In the genomic region with DNA sequence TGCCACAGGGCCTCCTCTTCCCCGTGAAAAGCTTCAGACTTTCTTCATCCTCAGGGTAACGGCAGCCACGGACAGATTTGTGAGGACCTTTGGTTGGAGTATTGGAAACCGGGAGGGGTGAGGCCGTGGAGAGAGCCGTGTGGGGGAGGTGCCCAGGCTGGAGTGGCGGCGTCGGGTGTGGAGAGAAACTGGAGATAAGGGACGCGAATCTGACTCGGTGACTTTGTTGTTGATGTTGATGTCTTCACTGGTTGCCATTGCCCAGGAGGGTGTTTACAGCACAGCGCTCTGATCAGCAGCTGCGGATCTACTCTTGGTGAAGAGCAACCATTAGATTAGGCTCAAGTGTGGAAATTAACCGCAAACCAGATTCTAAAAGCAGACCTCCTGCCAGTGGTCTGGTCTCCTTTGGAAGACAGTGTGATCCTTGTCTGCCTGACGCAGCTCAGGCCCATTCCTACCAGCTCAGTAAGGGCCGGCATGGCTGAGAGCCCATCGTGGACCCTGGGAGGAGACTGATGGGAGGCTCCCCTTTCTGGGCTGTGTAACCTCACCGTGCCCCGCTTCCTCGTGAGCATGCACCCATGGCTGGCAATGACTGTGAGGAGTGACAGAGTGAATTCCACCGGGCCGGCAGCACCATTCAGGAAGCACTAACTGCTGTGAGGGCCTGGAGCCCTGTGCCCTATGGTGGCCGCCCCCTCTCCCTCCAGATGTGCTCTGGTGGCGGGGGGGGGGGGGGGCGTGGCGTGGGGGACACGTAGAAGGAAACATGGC, we compare ENCODE assay signal across 8 cellular contexts.
DNase-seq lines count a peak whose midpoint lies in the region; ATAC-seq, FAIRE-seq and TF ChIP-seq lines count a peak whose summit lies in the region.

No MANE protein-coding gene starts in this region.

- no peaks in the 10 kb centered on the region for H3F3A ChIP-seq in neural progenitor cell (ENCODE audit: low read depth)

- no peaks in the 10 kb centered on the region for H3K9me3 Mint-ChIP-seq in neural progenitor cell

- no TSS peak for BruUV-seq in OCI-LY7 (replicated peaks; lab: Mats Ljungman, UMichigan)

- intact Hi-C loops in esophagus muscularis mucosa (cut with DNase I) (no loop called here), OCI-LY7 (cut with micrococcal nuclease; ENCODE audit: unreplicated experiment) (no loop called here)

- peaks cover 8% of the 10 kb centered on the region for H3K27me3 Mint-ChIP-seq in neural progenitor cell (ENCODE audit: insufficient read depth, low read depth)

- POLR2A ChIA-PET in OCI-LY7 (lab: Charles Lee), result interaction anchor here (0.6 to 0.7 kb wide), 2 partner anchors 8 to 784 kb away, joined by 3 to 5 read pairs; no protein-coding TSS in a partner anchor

- H3K9me3 ChIP-seq in MG63 (no peaks in the 10 kb centered on the region), esophagus muscularis mucosa (no peaks in the 10 kb centered on the region), neural progenitor cell (ENCODE audit: low read depth) (no peaks in the 10 kb centered on the region), OCI-LY7 (ENCODE audit: low read length) (no peaks in the 10 kb centered on the region)

- CTCF ChIA-PET in OCI-LY7 (lab: Charles Lee; ENCODE audit: unreplicated experiment), result no interaction called here

- H3K79me2 ChIP-seq in neural progenitor cell (ENCODE audit: low read depth) (no peaks in the 10 kb centered on the region), OCI-LY7 (ENCODE audit: insufficient read depth, low read depth, low read length) (no peaks in the 10 kb centered on the region)

- TF ChIP-seq EP300 in esophagus muscularis mucosa (IDR thresholded peaks at IDR 0.05), result peak; percentile 35

- DNase-seq in Ammon's horn (ENCODE audit: low spot score) (peak; percentile 48), MG63 (peak; percentile 40), esophagus muscularis mucosa (ENCODE audit: extremely low spot score) (no peak), neural progenitor cell (ENCODE audit: low spot score) (no peak), cerebellar cortex (ENCODE audit: low spot score) (no peak), OCI-LY7 (ENCODE audit: low spot score) (no peak), RCC 7860 (ENCODE audit: low spot score) (no peak)

- TF ChIP-seq POLR2A in esophagus muscularis mucosa (IDR thresholded peaks at IDR 0.05; ENCODE audit: low read depth), result no peak

- H3K9ac ChIP-seq in neural progenitor cell, result no peak overlapping the region

- H3K27me3 ChIP-seq in MG63 (no peaks in the 10 kb centered on the region), esophagus muscularis mucosa (no peaks in the 10 kb centered on the region), neural progenitor cell (no peaks in the 10 kb centered on the region)

- peaks cover 70 to 90% (median 87%) of the 10 kb centered on the region in 4 donors for H3K4me1 ChIP-seq in esophagus muscularis mucosa
- no peaks in the 10 kb centered on the region for H3K4me1 ChIP-seq in neural progenitor cell
- H3K4me1 ChIP-seq in OCI-LY7 (ENCODE audit: insufficient read depth, low read length, poor library complexity, severe bottlenecking), result no peaks in the 10 kb centered on the region

- no peaks in the 10 kb centered on the region for H3K36me3 ChIP-seq in MG63
- no peaks in the 10 kb centered on the region for H3K36me3 ChIP-seq in esophagus muscularis mucosa
- H3K36me3 ChIP-seq in neural progenitor cell, result no peaks in the 10 kb centered on the region
- no peaks in the 10 kb centered on the region for H3K36me3 ChIP-seq in OCI-LY7 (ENCODE audit: insufficient read depth, low read length)

- no peak overlapping the region for H3K4me3 Mint-ChIP-seq in neural progenitor cell

- H3K4me2 ChIP-seq in neural progenitor cell, result no peak overlapping the region
- no peak overlapping the region for H3K4me2 ChIP-seq in OCI-LY7 (ENCODE audit: low read length)

- no peak for TF ChIP-seq CTCF in esophagus muscularis mucosa (IDR thresholded peaks at IDR 0.05)
- no peak for TF ChIP-seq CTCF in neural progenitor cell (IDR thresholded peaks at IDR 0.05)
- TF ChIP-seq CTCF in OCI-LY7 (conservative IDR thresholded peaks at IDR 0.05; ENCODE audit: low read length), result no peak

- H3K9me2 ChIP-seq in OCI-LY7 (ENCODE audit: insufficient read depth, low read length), result no peaks in the 10 kb centered on the region

- peaks cover 14% of the 10 kb centered on the region for H4K20me1 ChIP-seq in neural progenitor cell (ENCODE audit: low read depth)
- no peaks in the 10 kb centered on the region for H4K20me1 ChIP-seq in OCI-LY7 (ENCODE audit: insufficient read depth, low read length)

- H2AFZ ChIP-seq in neural progenitor cell (replicated peaks) (no peak overlapping the region), OCI-LY7 (ENCODE audit: low read length) (no peak overlapping the region)

- 30% methylated on average over 21 of the region's 28 CpGs for WGBS in esophagus muscularis mucosa

- no peak for FAIRE-seq in RCC 7860 (lab: Jason Lieb, UNC)

- H3K4me3 ChIP-seq in MG63 (no peak overlapping the region), esophagus muscularis mucosa (peak overlapping the region; percentile 25 to 37 (median 34)), neural progenitor cell (no peak overlapping the region), OCI-LY7 (ENCODE audit: low read depth, low read length, poor library complexity, severe bottlenecking) (no peak overlapping the region)

- no peaks in the 10 kb centered on the region for H3K36me3 Mint-ChIP-seq in neural progenitor cell

- H3K27ac ChIP-seq in esophagus muscularis mucosa (replicated peaks in 1 of 4) (peak overlapping the region; percentile 92 to 98 (median 96)), neural progenitor cell (no peak overlapping the region), OCI-LY7 (ENCODE audit: low read depth, low read length, poor library complexity, severe bottlenecking) (no peak overlapping the region)

- no peak for ATAC-seq in GM21526 (IDR thresholded peaks at IDR 0.05; ENCODE audit: low FRiP score, unreplicated experiment)

- peaks cover 35% of the 10 kb centered on the region for H3K4me1 Mint-ChIP-seq in neural progenitor cell

- H3K27ac Mint-ChIP-seq in neural progenitor cell, result peak overlapping the region; percentile 11

Comparison
In these comparisons a context has a peak if more than half of its experiments do, and no peak if none do; other contexts are left out.
1. DNase-seq: peak in Ammon's horn (single experiment) and MG63 (single experiment); none in esophagus muscularis mucosa (single experiment), neural progenitor cell (single experiment), cerebellar cortex (single experiment), OCI-LY7 (single experiment) and RCC 7860 (single experiment).
2. H3K4me3 ChIP-seq: peak in esophagus muscularis mucosa (4 of 4); none in MG63 (single experiment), neural progenitor cell (single experiment) and OCI-LY7 (single experiment).
3. H3K27ac ChIP-seq: peak in esophagus muscularis mucosa (4 of 4); none in neural progenitor cell (single experiment) and OCI-LY7 (single experiment).